1 cellular context compared by ENCODE assay signal in the genomic region with DNA sequence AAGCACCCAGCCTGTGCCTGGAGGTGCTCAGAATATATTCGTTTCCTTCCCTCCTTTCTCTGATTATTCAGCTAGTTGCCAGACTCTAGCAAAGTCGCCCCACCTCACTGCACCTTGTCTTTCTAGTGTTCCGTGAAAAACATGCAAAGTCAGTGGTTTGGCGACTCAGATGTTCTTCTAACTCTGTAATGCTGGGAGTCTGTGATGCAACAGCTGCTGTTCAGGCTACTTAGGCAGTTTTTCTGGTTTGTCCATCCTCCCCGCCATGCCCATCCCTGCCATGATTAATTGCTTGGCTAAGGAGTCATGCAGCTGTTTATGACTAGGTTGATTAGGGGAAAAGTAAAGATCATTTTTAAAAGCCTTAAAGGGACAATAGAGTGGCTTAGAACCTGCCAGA.
TF ChIP-seq lines count a peak whose summit lies in the region.

No MANE protein-coding gene starts in this region.

TF ChIP-seq in HCT116, 20 proteins besides CTCF, POLR2A, EP300 and RAD21 (continued from another document):
- TF ChIP-seq CEBPB (IDR thresholded peaks at IDR 0.05; ENCODE audit: low read depth) (peak; percentile 86), POLR2AphosphoS5 (IDR thresholded peaks at IDR 0.05; ENCODE audit: low read depth, low read length) (no peak), EGR1 (IDR thresholded peaks at IDR 0.05; ENCODE audit: low read depth) (no peak), JUND (IDR thresholded peaks at IDR 0.05) (peak; percentile 17; the same call in 1 of the 2 replicates), SP1 (IDR thresholded peaks at IDR 0.05; ENCODE audit: low read depth) (peak; percentile 55), TCF7L2 (IDR thresholded peaks at IDR 0.05; ENCODE audit: borderline replicate concordance, extremely low read depth, insufficient read depth, insufficient read length) (no peak)
- TF ChIP-seq, protein P1, sequence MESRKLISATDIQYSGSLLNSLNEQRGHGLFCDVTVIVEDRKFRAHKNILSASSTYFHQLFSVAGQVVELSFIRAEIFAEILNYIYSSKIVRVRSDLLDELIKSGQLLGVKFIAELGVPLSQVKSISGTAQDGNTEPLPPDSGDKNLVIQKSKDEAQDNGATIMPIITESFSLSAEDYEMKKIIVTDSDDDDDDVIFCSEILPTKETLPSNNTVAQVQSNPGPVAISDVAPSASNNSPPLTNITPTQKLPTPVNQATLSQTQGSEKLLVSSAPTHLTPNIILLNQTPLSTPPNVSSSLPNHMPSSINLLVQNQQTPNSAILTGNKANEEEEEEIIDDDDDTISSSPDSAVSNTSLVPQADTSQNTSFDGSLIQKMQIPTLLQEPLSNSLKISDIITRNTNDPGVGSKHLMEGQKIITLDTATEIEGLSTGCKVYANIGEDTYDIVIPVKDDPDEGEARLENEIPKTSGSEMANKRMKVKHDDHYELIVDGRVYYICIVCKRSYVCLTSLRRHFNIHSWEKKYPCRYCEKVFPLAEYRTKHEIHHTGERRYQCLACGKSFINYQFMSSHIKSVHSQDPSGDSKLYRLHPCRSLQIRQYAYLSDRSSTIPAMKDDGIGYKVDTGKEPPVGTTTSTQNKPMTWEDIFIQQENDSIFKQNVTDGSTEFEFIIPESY (IDR thresholded peaks at IDR 0.05; ENCODE audit: extremely low read depth, insufficient replicate concordance, low read length) = no peak
TF ChIP-seq in HCT116: peak in this region for 7.
